Comparison of ENCODE assay signal across 25 cellular contexts in the genomic region with DNA sequence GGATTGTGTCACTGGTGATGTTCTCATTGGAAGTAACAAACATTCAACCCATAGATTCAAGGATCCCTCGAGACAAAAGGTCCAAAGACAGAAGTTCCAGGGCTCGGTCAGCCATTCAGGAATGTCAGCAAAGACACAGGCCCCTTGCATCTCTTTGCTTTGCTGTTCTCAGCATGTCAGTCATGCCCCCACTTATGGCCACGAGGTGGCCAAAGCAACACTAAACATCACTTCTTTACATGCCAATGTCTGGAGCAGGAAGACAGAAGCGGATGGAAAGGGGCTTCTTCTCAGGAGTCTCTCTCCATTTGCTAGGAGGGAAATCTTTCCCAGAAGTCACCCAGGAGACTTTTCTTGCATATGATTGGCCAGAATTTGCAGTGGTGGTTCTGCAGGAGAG.
DNase-seq lines count a peak whose midpoint lies in the region; ATAC-seq, FAIRE-seq and TF ChIP-seq lines count a peak whose summit lies in the region.
"Had no signal": no experiment of that assay in that cellular context is flagged by ENCODE, and none has a peak within 500 bp of the region (broad histone marks: within the 10 kb centered on the region; RNA-seq: fewer than 3 reads in every experiment).

No MANE protein-coding gene starts in this region.

- H3K79me2 ChIP-seq in OCI-LY7 (ENCODE audit: insufficient read depth, low read depth, low read length) = no peaks in the 10 kb centered on the region

- no peak overlapping the region for H3K4me3 ChIP-seq in Caco-2 (ENCODE audit: low read depth, low read length)
- H3K4me3 ChIP-seq in OCI-LY7 (ENCODE audit: low read depth, low read length, poor library complexity, severe bottlenecking) = no peak overlapping the region
- no peak overlapping the region for H3K4me3 ChIP-seq in colonic mucosa
- H3K4me3 ChIP-seq: dorsolateral prefrontal cortex, left ventricle myocardium inferior, mucosa of descending colon, Peyer's patch, sigmoid colon, SJCRH30 had no signal

- CTCF ChIA-PET in Caco-2 (lab: Charles Lee) = interaction anchor here (0.6 kb wide), 1 partner anchor 26 kb away, joined by 3 read pairs; no protein-coding TSS in a partner anchor
- CTCF ChIA-PET in OCI-LY7 (lab: Charles Lee; ENCODE audit: unreplicated experiment) = no interaction called here

- TF ChIP-seq CTCF in Caco-2 (IDR thresholded peaks at IDR 0.05; ENCODE audit: insufficient read depth in 1 of 2, low read depth in 1 of 2, low read length in 1 of 2, severe bottlenecking in 1 of 2, unreplicated experiment in 1 of 2) (peak; percentile 12 to 27), OCI-LY7 (conservative IDR thresholded peaks at IDR 0.05; ENCODE audit: low read length) (0 out of 2 replicates have a peak, but pooled peaks have one; percentile 32), colonic mucosa (IDR thresholded peaks at IDR 0.05) (no peak)

- intact Hi-C loops in Caco-2 (cut with micrococcal nuclease; ENCODE audit: unreplicated experiment) (loop anchor here (1.0 kb wide), 1 partner anchor 291 kb away; no protein-coding TSS in a partner anchor), OCI-LY7 (cut with micrococcal nuclease; ENCODE audit: unreplicated experiment) (no loop called here), colonic mucosa (cut with DNase I) (no loop called here)

- H3K4me1 Mint-ChIP-seq in Caco-2 (ENCODE audit: low read depth, unreplicated experiment) = peaks cover 6% of the 10 kb centered on the region
- H3K4me1 Mint-ChIP-seq: activated naive CD4-positive, alpha-beta T cell treated with anti-CD3 and anti-CD28 coated beads, Interleukin-2, amount 50 U/mL, for 24 hours had no signal

- H3K4me1 ChIP-seq in Caco-2 = peaks cover 16% of the 10 kb centered on the region
- H3K4me1 ChIP-seq in OCI-LY7 (ENCODE audit: insufficient read depth, low read length, poor library complexity, severe bottlenecking) = no peaks in the 10 kb centered on the region
- H3K4me1 ChIP-seq in colonic mucosa = no peaks in the 10 kb centered on the region
- H3K4me1 ChIP-seq: Peyer's patch had no signal

- H3K27ac Mint-ChIP-seq in Caco-2 (ENCODE audit: unreplicated experiment) = no peak overlapping the region
- H3K27ac Mint-ChIP-seq: activated CD4-positive, alpha-beta T cell treated with anti-CD3 and anti-CD28 coated beads, Interleukin-2, amount 10 ng/mL, durations not matched to agents 24 days and 14 days; activated naive CD4-positive, alpha-beta T cell treated with anti-CD3 and anti-CD28 coated beads, Interleukin-2, amount 50 U/mL, for 24 hours had no signal

- H3K36me3 ChIP-seq in Caco-2 (ENCODE audit: control insufficient read depth, insufficient read depth, low read length) (no peaks in the 10 kb centered on the region), OCI-LY7 (ENCODE audit: insufficient read depth, low read length) (no peaks in the 10 kb centered on the region), colonic mucosa (no peaks in the 10 kb centered on the region)
- H3K36me3 ChIP-seq: left ventricle myocardium inferior, Peyer's patch, sigmoid colon, SJCRH30 had no signal

- no peak for ATAC-seq in HG02763 (IDR thresholded peaks at IDR 0.05; ENCODE audit: unreplicated experiment)

- no peaks in the 10 kb centered on the region for H3K36me3 Mint-ChIP-seq in Caco-2 (ENCODE audit: insufficient read depth, unreplicated experiment)

- H3K9me3 Mint-ChIP-seq in Caco-2 (ENCODE audit: unreplicated experiment) = no peaks in the 10 kb centered on the region
- H3K9me3 Mint-ChIP-seq: activated CD4-positive, alpha-beta T cell treated with anti-CD3 and anti-CD28 coated beads, Interleukin-2, amount 10 ng/mL, durations not matched to agents 24 days and 14 days; activated naive CD4-positive, alpha-beta T cell treated with anti-CD3 and anti-CD28 coated beads, Interleukin-2, amount 50 U/mL, for 24 hours had no signal

- H3K4me2 ChIP-seq in OCI-LY7 (ENCODE audit: low read length) = no peak overlapping the region

- no peak overlapping the region for H3K9ac ChIP-seq in colonic mucosa (ENCODE audit: low read depth in 2 of 2, low read length in 2 of 2)

- DNase-seq in Caco-2 (peak in 1 of 2 experiments; percentile 21), GM12892 (ENCODE audit: insufficient read length) (no peak), OCI-LY7 (ENCODE audit: low spot score) (no peak), foreskin melanocyte (peak; percentile 11), colonic mucosa (no peak), GOT3 (lab: John Stamatoyannopoulos, UW) (no peak), mucosa of gallbladder (ENCODE audit: low spot score) (no peak)
- DNase-seq: activated CD4-positive, alpha-beta T cell treated with anti-CD3 and anti-CD28 coated beads, Interleukin-2, amount 10 ng/mL, durations not matched to agents 24 days and 14 days; anterior cingulate cortex; C1 segment of cervical spinal cord; dorsolateral prefrontal cortex; GDM1; KG1; left ventricle myocardium inferior; mucosa of descending colon; NCI-H1694 treated with DMSO at 0.1 percent for 48 hours; NCI-H774; Peyer's patch; posterior cingulate gyrus; sigmoid colon; SJCRH30 had no signal

- H3K27me3 ChIP-seq in Caco-2 (replicated peaks; ENCODE audit: control insufficient read depth, insufficient read depth, low read length) = no peaks in the 10 kb centered on the region
- no peaks in the 10 kb centered on the region for H3K27me3 ChIP-seq in colonic mucosa
- H3K27me3 ChIP-seq: Peyer's patch, sigmoid colon, SJCRH30 had no signal

- no peaks in the 10 kb centered on the region for H3K9me2 ChIP-seq in OCI-LY7 (ENCODE audit: insufficient read depth, low read length)

- no peak for TF ChIP-seq POLR2A in GM12892 (IDR thresholded peaks at IDR 0.05; ENCODE audit: low read depth, low read length)

- no peaks in the 10 kb centered on the region for H4K20me1 ChIP-seq in OCI-LY7 (ENCODE audit: insufficient read depth, low read length)

- H3K27ac ChIP-seq in OCI-LY7 (ENCODE audit: low read depth, low read length, poor library complexity, severe bottlenecking) (no peak overlapping the region), colonic mucosa (no peak overlapping the region)
- H3K27ac ChIP-seq: dorsolateral prefrontal cortex, left ventricle myocardium inferior, Peyer's patch, SJCRH30 had no signal

- H3K9me3 ChIP-seq in Caco-2 = no peaks in the 10 kb centered on the region
- H3K9me3 ChIP-seq in OCI-LY7 (ENCODE audit: low read length) = no peaks in the 10 kb centered on the region
- no peaks in the 10 kb centered on the region for H3K9me3 ChIP-seq in colonic mucosa
- H3K9me3 ChIP-seq: left ventricle myocardium inferior, mucosa of descending colon, Peyer's patch, sigmoid colon, SJCRH30 had no signal

- no peak overlapping the region for H3K4me3 Mint-ChIP-seq in Caco-2 (ENCODE audit: unreplicated experiment)
- H3K4me3 Mint-ChIP-seq: activated CD4-positive, alpha-beta T cell treated with anti-CD3 and anti-CD28 coated beads, Interleukin-2, amount 10 ng/mL, durations not matched to agents 24 days and 14 days; activated naive CD4-positive, alpha-beta T cell treated with anti-CD3 and anti-CD28 coated beads, Interleukin-2, amount 50 U/mL, for 24 hours had no signal

- H2AFZ ChIP-seq in OCI-LY7 (ENCODE audit: low read length) = no peak overlapping the region

- POLR2A ChIA-PET in Caco-2 (lab: Charles Lee) = no interaction called here
- POLR2A ChIA-PET in OCI-LY7 (lab: Charles Lee) = no interaction called here

- no peaks in the 10 kb centered on the region for H3K27me3 Mint-ChIP-seq in Caco-2 (ENCODE audit: insufficient read depth, unreplicated experiment)

- no TSS peak for BruUV-seq in Caco-2 (replicated peaks; lab: Mats Ljungman, UMichigan)
- BruUV-seq in OCI-LY7 (replicated peaks; lab: Mats Ljungman, UMichigan) = no TSS peak

- peak; percentile 27 for FAIRE-seq in GM12892 (lab: Jason Lieb, UNC)
- FAIRE-seq: D721Med, H54 had no signal
